In genomic region chr18:8389391-8390340, GRCh38 we compare ENCODE assay signal across 8 cellular contexts.
DNase-seq lines count a peak whose midpoint lies in the region; ATAC-seq and TF ChIP-seq lines count a peak whose summit lies in the region.

No MANE protein-coding gene starts in this region.

- no peak for TF ChIP-seq POLR2A in NB4 (IDR thresholded peaks at IDR 0.05; ENCODE audit: extremely low read depth, insufficient read length)

- no peaks in the 10 kb centered on the region for H3K9me3 ChIP-seq in A673 (ENCODE audit: low read depth, low read length, poor library complexity, severe bottlenecking)
- H3K9me3 ChIP-seq in T-helper 17 cell (ENCODE audit: control insufficient read depth, low read length, poor library complexity, severe bottlenecking) = no peaks in the 10 kb centered on the region

- H3K36me3 Mint-ChIP-seq in T-helper 17 cell (ENCODE audit: low read depth) (no peaks in the 10 kb centered on the region), nephron progenitor cell (ENCODE audit: low read depth) (peaks cover 73% of the 10 kb centered on the region)

- ATAC-seq in T-helper 17 cell (peak; percentile 32), HG03095 (IDR thresholded peaks at IDR 0.05; ENCODE audit: unreplicated experiment) (no peak), GM21360 (IDR thresholded peaks at IDR 0.05; ENCODE audit: unreplicated experiment) (no peak)

- H3K4me3 ChIP-seq in A673 (ENCODE audit: low read depth, low read length, poor library complexity, severe bottlenecking) (no peak overlapping the region), NB4 (ENCODE audit: low read depth, low read length) (no peak overlapping the region)

- POLR2A ChIA-PET in A673 (lab: Charles Lee; ENCODE audit: low non-redundant PET) = no interaction called here

- no TSS peak for BruUV-seq in A673 (replicated peaks; lab: Mats Ljungman, UMichigan)

- H3K4me3 Mint-ChIP-seq in T-helper 17 cell = no peak overlapping the region
- no peak overlapping the region for H3K4me3 Mint-ChIP-seq in nephron progenitor cell

- H3K9me3 Mint-ChIP-seq in nephron progenitor cell = no peaks in the 10 kb centered on the region

- DNase-seq in A673 (ENCODE audit: low spot score) (peak; percentile 65), NB4 (ENCODE audit: low read depth) (peak; percentile 63), T-helper 17 cell (no peak), fibroblast of gingiva (ENCODE audit: low read depth) (peak; percentile 66), nephron progenitor cell (peak; percentile 79)

- H3K4me1 ChIP-seq in A673 (ENCODE audit: insufficient read depth, low read length, poor library complexity, severe bottlenecking) = no peaks in the 10 kb centered on the region

- H3K27me3 Mint-ChIP-seq in T-helper 17 cell (no peaks in the 10 kb centered on the region), nephron progenitor cell (ENCODE audit: low read depth, poor library complexity) (no peaks in the 10 kb centered on the region)

- intact Hi-C loops in A673 (cut with micrococcal nuclease; ENCODE audit: unreplicated experiment) = no loop called here

- H3K27ac ChIP-seq in A673 (ENCODE audit: low read depth, low read length, poor library complexity, severe bottlenecking) = no peak overlapping the region

- H3K27me3 ChIP-seq in A673 (replicated peaks; ENCODE audit: insufficient read depth, low read depth, low read length, poor library complexity) = peaks cover 23% of the 10 kb centered on the region

- H3K4me1 Mint-ChIP-seq in T-helper 17 cell (peaks cover 2% of the 10 kb centered on the region), nephron progenitor cell (peaks cover 17% of the 10 kb centered on the region)

- no peaks in the 10 kb centered on the region for H3K36me3 ChIP-seq in A673 (ENCODE audit: insufficient read depth, low read length, poor library complexity, severe bottlenecking)

- H3K27ac Mint-ChIP-seq in T-helper 17 cell (no peak overlapping the region), nephron progenitor cell (no peak overlapping the region)

- peak; percentile 85 for TF ChIP-seq CTCF in A673 (conservative IDR thresholded peaks at IDR 0.05; ENCODE audit: low read depth, low read length)
- peak; percentile 78 for TF ChIP-seq CTCF in GM12873 (IDR thresholded peaks at IDR 0.05; ENCODE audit: insufficient read depth, low read depth, low read length, missing control alignments)
- peak; percentile 77 for TF ChIP-seq CTCF in NB4 (IDR thresholded peaks at IDR 0.05; ENCODE audit: low read depth, low read length)
- TF ChIP-seq CTCF in nephron progenitor cell (IDR thresholded peaks at IDR 0.05) = peak; percentile 91

- CTCF ChIA-PET in A673 (lab: Charles Lee) = interaction anchor here (0.6 kb wide), 1 partner anchor 418 kb away, joined by 4 read pairs; no protein-coding TSS in a partner anchor

Comparison
In these comparisons a context has a peak if more than half of its experiments do, and no peak if none do; other contexts are left out.
1. DNase-seq: peak in A673 (single experiment), NB4 (single experiment), fibroblast of gingiva (single experiment) and nephron progenitor cell (single experiment); none in T-helper 17 cell (0 of 3).
2. Peak in every context shown above with its lines, with median percentiles within 50 percentile points of each other: CTCF ChIP-seq.